Comparison of ENCODE assay signal across 17 cellular contexts in genomic region chr2:29420999-29421856, GRCh38.
A peak's percentile ranks its signal among the peaks of the same experiment; 100 is the strongest.
DNase-seq lines count a peak whose midpoint lies in the region; ATAC-seq and TF ChIP-seq lines count a peak whose summit lies in the region.
"Had no signal": no experiment of that assay in that cellular context is flagged by ENCODE, and none has a peak within 500 bp of the region (broad histone marks: within the 10 kb centered on the region; RNA-seq: fewer than 3 reads in every experiment).

No MANE protein-coding gene starts in this region.

- peaks cover 83% of the 10 kb centered on the region for H3K4me1 Mint-ChIP-seq in nephron progenitor cell
- H3K4me1 Mint-ChIP-seq: naive thymus-derived CD8-positive, alpha-beta T cell had no signal

- no peaks in the 10 kb centered on the region for H3K9me3 Mint-ChIP-seq in nephron progenitor cell

- H3K4me3 ChIP-seq in SJCRH30 (peak overlapping the region; percentile 5; the same call in 1 of the 2 replicates), foreskin fibroblast (ENCODE audit: low read depth in 1 of 2, low read length in 2 of 2) (no peak overlapping the region)
- H3K4me3 ChIP-seq: breast epithelium, stomach had no signal

- peak overlapping the region; percentile 90 for H3K27ac Mint-ChIP-seq in nephron progenitor cell
- H3K27ac Mint-ChIP-seq: naive thymus-derived CD8-positive, alpha-beta T cell had no signal

- H3K27me3 Mint-ChIP-seq in nephron progenitor cell (ENCODE audit: low read depth, poor library complexity): peaks cover 4% of the 10 kb centered on the region

- ATAC-seq in HG03280 (IDR thresholded peaks at IDR 0.05; ENCODE audit: unreplicated experiment): no peak
- ATAC-seq: naive thymus-derived CD8-positive, alpha-beta T cell had no signal

- peaks cover 25% of the 10 kb centered on the region for H3K4me1 ChIP-seq in SJCRH30
- H3K4me1 ChIP-seq: breast epithelium, stomach had no signal

- peak overlapping the region; percentile 15 for H3K4me3 Mint-ChIP-seq in nephron progenitor cell
- H3K4me3 Mint-ChIP-seq: naive thymus-derived CD8-positive, alpha-beta T cell had no signal

- peak overlapping the region; percentile 43 for H3K27ac ChIP-seq in SJCRH30
- H3K27ac ChIP-seq: breast epithelium, stomach, WERI-Rb-1 had no signal

- H3K36me3 Mint-ChIP-seq in nephron progenitor cell (ENCODE audit: low read depth): no peaks in the 10 kb centered on the region
- H3K36me3 Mint-ChIP-seq: naive thymus-derived CD8-positive, alpha-beta T cell had no signal

- TF ChIP-seq CTCF in foreskin fibroblast (IDR thresholded peaks at IDR 0.05; ENCODE audit: low read depth, low read length): no peak
- no peak for TF ChIP-seq CTCF in nephron progenitor cell (IDR thresholded peaks at IDR 0.05)
- TF ChIP-seq CTCF in GM13976 (IDR thresholded peaks at IDR 0.05; ENCODE audit: borderline replicate concordance, control extremely low read depth, extremely low read depth, insufficient read depth, missing control alignments): no peak

- H3K9me3 ChIP-seq in SJCRH30 (replicated peaks): 0 out of 2 replicates have a peak, but pooled peaks cover 3% of the 10 kb centered on the region
- H3K9me3 ChIP-seq: breast epithelium, stomach had no signal

- DNase-seq in EL: peak; percentile 14
- peak; percentile 74 to 89 for DNase-seq in SJCRH30
- peak; percentile 7 to 22 for DNase-seq in foreskin fibroblast
- peak; percentile 14 for DNase-seq in nephron progenitor cell
- no peak for DNase-seq in globus pallidus (ENCODE audit: low spot score)
- no peak for DNase-seq in GM19240 (ENCODE audit: insufficient read length, low spot score)
- no peak for DNase-seq in GM13976 (ENCODE audit: low spot score)
- DNase-seq: activated effector memory CD4-positive, alpha-beta T cell treated with anti-CD3 and anti-CD28 coated beads, Interleukin-2, amount 50 U/mL, for 16 hours; H7; naive thymus-derived CD8-positive, alpha-beta T cell; NCI-H446 treated with DMSO at 0.1 percent for 48 hours; small intestine; stomach; SW 1271; WERI-Rb-1 had no signal

- H3K36me3 ChIP-seq in SJCRH30: no peaks in the 10 kb centered on the region
- H3K36me3 ChIP-seq: breast epithelium, stomach, WERI-Rb-1 had no signal

- in situ Hi-C loops in GM13976 (cut with MboI; ENCODE audit: low sequenced_read_pairs, unreplicated experiment): no loop called here

- no peaks in the 10 kb centered on the region for H3K27me3 ChIP-seq in SJCRH30
- H3K27me3 ChIP-seq: breast epithelium had no signal

Comparison
In these comparisons a context has a peak if more than half of its experiments do, and no peak if none do; other contexts are left out.
1. DNase-seq: peak in EL (single experiment), SJCRH30 (2 of 2), foreskin fibroblast (2 of 2) and nephron progenitor cell (single experiment); none in globus pallidus (single experiment), GM19240 (single experiment) and GM13976 (single experiment).